8 cellular contexts compared by ENCODE assay signal in genomic region chr19:49689133-49690072, GRCh38. TPM values are rescaled to one million over a fixed set of nuclear protein-coding genes. Genes with fewer than 3 reads are reported as not detected.
DNase-seq lines count a peak whose midpoint lies in the region; ATAC-seq and TF ChIP-seq lines count a peak whose summit lies in the region.

TSS of gene ADM5 (plus strand) at chr19:49689594. CDS start at chr19:49689838, 244 bp downstream.

- POLR2A ChIA-PET in activated CD4-positive, alpha-beta T cell treated with anti-CD3 and anti-CD28 coated beads, Interleukin-2, amount 10 ng/mL, durations not matched to agents 7 days and 5 days (lab: Charles Lee), result interaction anchor here (0.6 kb wide), 1 partner anchor 30 kb away, joined by 12 read pairs; no protein-coding TSS in a partner anchor
- POLR2A ChIA-PET in naive thymus-derived CD8-positive, alpha-beta T cell (lab: Charles Lee), result interaction anchor here (0.6 to 1.3 kb wide), 5 partner anchors 9 to 180 kb away, joined by 3 to 11 read pairs (median 4); no protein-coding TSS in a partner anchor

- intact Hi-C loops in CD14-positive monocyte (cut with micrococcal nuclease), result no loop called here
- intact Hi-C loops in aorta (cut with DNase I), result loop anchor here in 1 of 2 donors (10.0 kb wide), 1 partner anchor 65 kb away; no protein-coding TSS in a partner anchor

- H3K27me3 ChIP-seq in esophagus (ENCODE audit: control insufficient read depth in 1 of 2, insufficient read depth in 2 of 2, low read length in 2 of 2) (no peaks in the 10 kb centered on the region), aorta (ENCODE audit: control insufficient read depth in 1 of 2, insufficient read depth in 2 of 2, low read length in 1 of 2) (no peaks in the 10 kb centered on the region)

- H3K9me3 ChIP-seq in esophagus (ENCODE audit: control insufficient read depth in 2 of 2, insufficient read depth in 1 of 2, low read depth in 1 of 2, low read length in 1 of 2) (no peaks in the 10 kb centered on the region), aorta (ENCODE audit: control insufficient read depth, low read length) (no peaks in the 10 kb centered on the region)

- peaks cover 37% of the 10 kb centered on the region for H3K4me1 Mint-ChIP-seq in CD14-positive monocyte
- peaks cover 27% of the 10 kb centered on the region for H3K4me1 Mint-ChIP-seq in activated CD4-positive, alpha-beta T cell treated with anti-CD3 and anti-CD28 coated beads, Interleukin-2, amount 10 ng/mL, durations not matched to agents 7 days and 5 days
- H3K4me1 Mint-ChIP-seq in naive thymus-derived CD8-positive, alpha-beta T cell, result peaks cover 16 to 33% (median 23%) of the 10 kb centered on the region in 4 donors

- peaks cover 51 to 52% (median 52%) of the 10 kb centered on the region in 3 donors for H3K27me3 Mint-ChIP-seq in CD14-positive monocyte (ENCODE audit: low read depth in 3 of 3)
- H3K27me3 Mint-ChIP-seq in activated CD4-positive, alpha-beta T cell treated with anti-CD3 and anti-CD28 coated beads, Interleukin-2, amount 10 ng/mL, durations not matched to agents 7 days and 5 days, result peaks cover 24% of the 10 kb centered on the region
- H3K27me3 Mint-ChIP-seq in naive thymus-derived CD8-positive, alpha-beta T cell, result peaks cover 0 to 18% (median 11%) of the 10 kb centered on the region in 5 donors

- H3K36me3 ChIP-seq in esophagus (ENCODE audit: control insufficient read depth in 2 of 2, insufficient read depth in 2 of 2, low read length in 1 of 2) (peaks cover 10 to 31% of the 10 kb centered on the region in 2 donors), aorta (ENCODE audit: control insufficient read depth in 1 of 2, insufficient read depth in 2 of 2, low read length in 1 of 2) (peaks cover 0 to 8% of the 10 kb centered on the region in 2 donors)

- H3K4me3 ChIP-seq in LNCaP clone FGC (ENCODE audit: low read depth, low read length) (peak within 1 kb of the TSS; percentile 56), esophagus (ENCODE audit: low read depth in 1 of 2, low read length in 2 of 2) (peak within 1 kb of the TSS; percentile 43 to 58), aorta (ENCODE audit: low read length in 2 of 2) (peak within 1 kb of the TSS; percentile 3 to 8)

- peak within 1 kb of the TSS in 1 of 7 donors; percentile 22 for H3K27ac Mint-ChIP-seq in CD14-positive monocyte
- H3K27ac Mint-ChIP-seq in activated CD4-positive, alpha-beta T cell treated with anti-CD3 and anti-CD28 coated beads, Interleukin-2, amount 10 ng/mL, durations not matched to agents 7 days and 5 days, result no peak within 1 kb of the TSS
- H3K27ac Mint-ChIP-seq in naive thymus-derived CD8-positive, alpha-beta T cell, result peak within 1 kb of the TSS in 8 of 10 donors; percentile 20 to 81 (median 64)

- H3K27ac ChIP-seq in esophagus (ENCODE audit: low read depth in 2 of 2, low read length in 1 of 2) (peak within 1 kb of the TSS; percentile 34 to 66), aorta (ENCODE audit: low read depth in 1 of 2, low read length in 2 of 2) (no peak within 1 kb of the TSS)

- H3K36me3 Mint-ChIP-seq in CD14-positive monocyte, result peaks cover 43 to 48% of the 10 kb centered on the region in 2 donors
- H3K36me3 Mint-ChIP-seq in activated CD4-positive, alpha-beta T cell treated with anti-CD3 and anti-CD28 coated beads, Interleukin-2, amount 10 ng/mL, durations not matched to agents 7 days and 5 days (ENCODE audit: low read depth), result peaks cover 20% of the 10 kb centered on the region
- H3K36me3 Mint-ChIP-seq in naive thymus-derived CD8-positive, alpha-beta T cell, result peaks cover 0 to 19% (median 3%) of the 10 kb centered on the region in 3 donors

- 23 to 31% methylated on average over 48 to 54 of the region's 54 CpGs for WGBS in esophagus, 2 donors
- 30 to 33% methylated on average over 52 to 54 of the region's 54 CpGs for whole genome bisulfite sequencing in aorta, 2 donors

- TF ChIP-seq CTCF in CD14-positive monocyte (IDR thresholded peaks at IDR 0.05) (peak; percentile 70), LNCaP clone FGC (IDR thresholded peaks at IDR 0.05; ENCODE audit: control insufficient read depth, extremely low read depth, insufficient read depth) (peak; percentile 60)

- in situ Hi-C loops in ACHN (cut with HindIII; ENCODE audit: low pct_ligation_motif_present, low pct_unique_long_range_greater_than_20kb, low sequenced_read_pairs), result no loop called here

- H3K4me1 ChIP-seq in esophagus (ENCODE audit: control insufficient read depth in 2 of 2, insufficient read depth in 2 of 2, low read length in 1 of 2) (peaks cover 0 to 5% of the 10 kb centered on the region in 2 donors), aorta (ENCODE audit: control insufficient read depth in 1 of 2, insufficient read depth in 2 of 2, low read length in 2 of 2) (no peaks in the 10 kb centered on the region)

- DNase-seq in CD14-positive monocyte (ENCODE audit: low spot score), result no peak
- DNase-seq in LNCaP clone FGC (ENCODE audit: low read depth), result no peak
- peak; percentile 31 for DNase-seq in activated CD4-positive, alpha-beta T cell treated with anti-CD3 and anti-CD28 coated beads, Interleukin-2, amount 10 ng/mL, durations not matched to agents 7 days and 5 days
- DNase-seq in naive thymus-derived CD8-positive, alpha-beta T cell, result peak in 5 of 10 donors; percentile 26 to 51 (median 44)
- DNase-seq in aorta, result peak in 1 of 2 donors; percentile 82
- DNase-seq in ACHN, result no peak

- CTCF ChIA-PET in activated CD4-positive, alpha-beta T cell treated with anti-CD3 and anti-CD28 coated beads, Interleukin-2, amount 10 ng/mL, durations not matched to agents 7 days and 5 days (lab: Charles Lee), result interaction anchor here (0.6 to 0.8 kb wide), 3 partner anchors 18 to 210 kb away, joined by 3 to 5 read pairs (median 3); no protein-coding TSS in a partner anchor

- ATAC-seq in naive thymus-derived CD8-positive, alpha-beta T cell, result peak; percentile 64 to 67
- ATAC-seq in aorta (ENCODE audit: low FRiP score) (peak; percentile 30), HG02642 (IDR thresholded peaks at IDR 0.05; ENCODE audit: poor library complexity, unreplicated experiment) (no peak)

- H3K4me3 Mint-ChIP-seq in CD14-positive monocyte, result peak within 1 kb of the TSS; percentile 72 to 93
- H3K4me3 Mint-ChIP-seq in activated CD4-positive, alpha-beta T cell treated with anti-CD3 and anti-CD28 coated beads, Interleukin-2, amount 10 ng/mL, durations not matched to agents 7 days and 5 days, result peak within 1 kb of the TSS; percentile 77
- peak within 1 kb of the TSS; percentile 85 to 99 (median 92) for H3K4me3 Mint-ChIP-seq in naive thymus-derived CD8-positive, alpha-beta T cell

- H3K9me3 Mint-ChIP-seq in CD14-positive monocyte, result peaks cover 0 to 16% (median 8%) of the 10 kb centered on the region in 7 donors
- no peaks in the 10 kb centered on the region for H3K9me3 Mint-ChIP-seq in activated CD4-positive, alpha-beta T cell treated with anti-CD3 and anti-CD28 coated beads, Interleukin-2, amount 10 ng/mL, durations not matched to agents 7 days and 5 days
- H3K9me3 Mint-ChIP-seq in naive thymus-derived CD8-positive, alpha-beta T cell, result no peaks in the 10 kb centered on the region

RNA-seq across cellular contexts. Expression of gene ADM5, which starts in this region (rescaled TPM):
- polyA plus RNA-seq in CD14-positive monocyte (not detected), esophagus (1 to 10 TPM; 1.6 to 2.0 TPM), aorta (under 1 TPM; 0.13 to 0.63 TPM)
- total RNA-seq in activated CD4-positive, alpha-beta T cell treated with anti-CD3 and anti-CD28 coated beads, Interleukin-2, amount 10 ng/mL, durations not matched to agents 7 days and 5 days, result 1 to 10 TPM; 3.7 to 4.9 TPM
- 1 to 10 TPM; 3.5 to 5.1 TPM for total RNA-seq in naive thymus-derived CD8-positive, alpha-beta T cell
- under 1 TPM in 2 of 3 donors, not detected in 1; 0.14 to 0.53 TPM for polyA plus RNA-seq in naive thymus-derived CD8-positive, alpha-beta T cell
- 1 to 10 TPM in 1 of 2 donors, under 1 TPM in 1; 0.94 to 4.8 TPM for total RNA-seq in aorta

Comparison
In these comparisons a context has a peak if more than half of its experiments do, and no peak if none do; other contexts are left out.
1. H3K4me3 ChIP-seq: peak in every context shown above with its lines; median percentile 56 in LNCaP clone FGC; 50 in esophagus; 6 in aorta.
2. H3K27ac ChIP-seq: peak in esophagus (2 of 2); none in aorta (0 of 2).
3. Peak in every context shown above with its lines, with median percentiles within 50 percentile points of each other: H3K4me3 Mint-ChIP-seq.